7 cellular contexts compared by ENCODE assay signal in genomic region chr19:35030257-35031071, GRCh38. TPM values are rescaled to one million over a fixed set of nuclear protein-coding genes. Genes with fewer than 3 reads are reported as not detected.
DNase-seq lines count a peak whose midpoint lies in the region; ATAC-seq, FAIRE-seq and TF ChIP-seq lines count a peak whose summit lies in the region.

SCN1B (plus strand) TSS chr19:35030470; CDS start chr19:35030821, 351 bp downstream.

- DNase-seq in GM12892 (ENCODE audit: insufficient read length): peak; percentile 63
- DNase-seq in NCI-H345 treated with DMSO at 0.1 percent for 48 hours (lab: John Stamatoyannopoulos, UW; ENCODE audit: unreplicated experiment): peak; percentile 29
- DNase-seq in activated T-cell treated with anti-CD3 and anti-CD28 coated beads, Interleukin-2, amount 50 U/mL, for 4 hours: peak; percentile 71
- no peak for DNase-seq in naive B cell

- peak within 1 kb of the TSS in 1 of 6 donors; percentile 37 for H3K27ac Mint-ChIP-seq in naive B cell
- H3K27ac Mint-ChIP-seq in stimulated activated memory B cell treated with anti-CD40 and anti-IgM and Interleukin-4, amounts not matched to agents 10 μg/mL and 1 μg/mL and 100 μg/mL, for 72 hours: no peak within 1 kb of the TSS

- peak within 1 kb of the TSS; percentile 74 for H3K4me3 Mint-ChIP-seq in activated T-cell treated with anti-CD3 and anti-CD28 coated beads, Interleukin-2, amount 50 U/mL, for 4 hours
- H3K4me3 Mint-ChIP-seq in naive B cell: peak within 1 kb of the TSS; percentile 31 to 87 (median 74)
- H3K4me3 Mint-ChIP-seq in stimulated activated memory B cell treated with anti-CD40 and anti-IgM and Interleukin-4, amounts not matched to agents 10 μg/mL and 1 μg/mL and 100 μg/mL, for 72 hours: peak within 1 kb of the TSS; percentile 17

- FAIRE-seq in GM12892 (lab: Jason Lieb, UNC): no peak

- peak; percentile 87 to 89 for ATAC-seq in activated T-cell treated with anti-CD3 and anti-CD28 coated beads, Interleukin-2, amount 50 U/mL, for 4 hours
- peak; percentile 71 for ATAC-seq in esophagus mucosa
- peak; percentile 70 for ATAC-seq in naive B cell (ENCODE audit: low read depth in 2 of 2)
- ATAC-seq in stimulated activated memory B cell treated with anti-CD40 and anti-IgM and Interleukin-4, amounts not matched to agents 10 μg/mL and 1 μg/mL and 100 μg/mL, for 72 hours: peak; percentile 61
- ATAC-seq in GM18502 (IDR thresholded peaks at IDR 0.05; ENCODE audit: poor library complexity, unreplicated experiment): no peak

- TF ChIP-seq POLR2A in GM12892 (IDR thresholded peaks at IDR 0.05; ENCODE audit: low read depth, low read length): no peak

- H3K36me3 Mint-ChIP-seq in activated T-cell treated with anti-CD3 and anti-CD28 coated beads, Interleukin-2, amount 50 U/mL, for 4 hours (ENCODE audit: insufficient read depth): peaks cover 4% of the 10 kb centered on the region
- H3K36me3 Mint-ChIP-seq in naive B cell: peaks cover 5 to 15% of the 10 kb centered on the region in 2 donors
- H3K36me3 Mint-ChIP-seq in stimulated activated memory B cell treated with anti-CD40 and anti-IgM and Interleukin-4, amounts not matched to agents 10 μg/mL and 1 μg/mL and 100 μg/mL, for 72 hours: peaks cover 26% of the 10 kb centered on the region

- H3K9me3 Mint-ChIP-seq in activated T-cell treated with anti-CD3 and anti-CD28 coated beads, Interleukin-2, amount 50 U/mL, for 4 hours: no peaks in the 10 kb centered on the region
- peaks cover 0 to 2% (median 0%) of the 10 kb centered on the region in 7 donors for H3K9me3 Mint-ChIP-seq in naive B cell
- H3K9me3 Mint-ChIP-seq in stimulated activated memory B cell treated with anti-CD40 and anti-IgM and Interleukin-4, amounts not matched to agents 10 μg/mL and 1 μg/mL and 100 μg/mL, for 72 hours: no peaks in the 10 kb centered on the region

- H3K4me1 Mint-ChIP-seq in activated T-cell treated with anti-CD3 and anti-CD28 coated beads, Interleukin-2, amount 50 U/mL, for 4 hours (ENCODE audit: low read depth): peaks cover 11% of the 10 kb centered on the region
- H3K4me1 Mint-ChIP-seq in naive B cell: peaks cover 8 to 18% (median 12%) of the 10 kb centered on the region in 3 donors
- peaks cover 7% of the 10 kb centered on the region for H3K4me1 Mint-ChIP-seq in stimulated activated memory B cell treated with anti-CD40 and anti-IgM and Interleukin-4, amounts not matched to agents 10 μg/mL and 1 μg/mL and 100 μg/mL, for 72 hours

- peaks cover 7% of the 10 kb centered on the region for H3K27me3 Mint-ChIP-seq in activated T-cell treated with anti-CD3 and anti-CD28 coated beads, Interleukin-2, amount 50 U/mL, for 4 hours (ENCODE audit: low read depth)
- peaks cover 16 to 44% (median 36%) of the 10 kb centered on the region in 3 donors for H3K27me3 Mint-ChIP-seq in naive B cell
- peaks cover 50% of the 10 kb centered on the region for H3K27me3 Mint-ChIP-seq in stimulated activated memory B cell treated with anti-CD40 and anti-IgM and Interleukin-4, amounts not matched to agents 10 μg/mL and 1 μg/mL and 100 μg/mL, for 72 hours

RNA-seq across cellular contexts. Expression of gene SCN1B, which starts in this region (rescaled TPM):
- 0.40 TPM for polyA plus RNA-seq in GM12892 (2012; ENCODE audit: missing spikeins)
- total RNA-seq in activated T-cell treated with anti-CD3 and anti-CD28 coated beads, Interleukin-2, amount 50 U/mL, for 4 hours: 1 to 10 TPM; 1.1 to 2.3 (median 1.2) TPM
- total RNA-seq in esophagus mucosa: 0.88 TPM
- under 1 TPM in 4 of 6 donors, not detected in 2; 0.06 to 0.36 (median 0.28) TPM for polyA plus RNA-seq in naive B cell (ENCODE audit: low read depth in 6 of 6)

Comparison
In these comparisons a context has a peak if more than half of its experiments do, and no peak if none do; other contexts are left out.
1. Peak in ATAC-seq in esophagus mucosa; RNA of the gene not detected or under 1 TPM.
2. Peak in ATAC-seq in naive B cell; RNA of the gene not detected or under 1 TPM.
3. H3K4me3 Mint-ChIP-seq: peak in every context shown above with its lines; median percentile 74 in activated T-cell treated with anti-CD3 and anti-CD28 coated beads, Interleukin-2, amount 50 U/mL, for 4 hours; 74 in naive B cell; 17 in stimulated activated memory B cell treated with anti-CD40 and anti-IgM and Interleukin-4, amounts not matched to agents 10 μg/mL and 1 μg/mL and 100 μg/mL, for 72 hours.